In genomic region chr2:27077231-27077630, GRCh38 we compare ENCODE assay signal across 2 cellular contexts.
TF ChIP-seq lines count a peak whose summit lies in the region.

No MANE protein-coding gene starts in this region.

TF ChIP-seq in SK-N-SH, 30 proteins besides CTCF, POLR2A, EP300 and RAD21:
- no peak for TF ChIP-seq NRF1 (IDR thresholded peaks at IDR 0.05; ENCODE audit: low read depth, low read length)
- TF ChIP-seq MAX (IDR thresholded peaks at IDR 0.05; ENCODE audit: low read depth) = no peak
- no peak for TF ChIP-seq FOXM1 (IDR thresholded peaks at IDR 0.05; ENCODE audit: low read depth)
- TF ChIP-seq GATA2 (CRISPR knock-in tag; IDR thresholded peaks at IDR 0.05) = no peak
- no peak for TF ChIP-seq SIN3A (IDR thresholded peaks at IDR 0.05; ENCODE audit: borderline replicate concordance, low read depth, low read length)
- TF ChIP-seq PBX3 (IDR thresholded peaks at IDR 0.05) = no peak
- no peak for TF ChIP-seq SMC3 (IDR thresholded peaks at IDR 0.05; ENCODE audit: low read depth, low read length)
- TF ChIP-seq TAF1 (IDR thresholded peaks at IDR 0.05; ENCODE audit: borderline replicate concordance, low read depth, low read length) = no peak
- no peak for TF ChIP-seq GABPA (IDR thresholded peaks at IDR 0.05; ENCODE audit: low read depth)
- no peak for TF ChIP-seq TEAD4 (IDR thresholded peaks at IDR 0.05; ENCODE audit: borderline replicate concordance, insufficient read depth)

TF ChIP-seq in SK-N-SH treated with all-trans-retinoic acid at 6 μM for 48 hours, 23 proteins besides CTCF, POLR2A, EP300 and RAD21:
- no peak for TF ChIP-seq PATZ1 (CRISPR knock-in tag; IDR thresholded peaks at IDR 0.05; ENCODE audit: borderline replicate concordance)
- no peak for TF ChIP-seq TSHZ2 (CRISPR knock-in tag; IDR thresholded peaks at IDR 0.05)
- no peak for TF ChIP-seq ARNTL (CRISPR knock-in tag; IDR thresholded peaks at IDR 0.05; ENCODE audit: borderline replicate concordance, low read depth)
- TF ChIP-seq RARB (CRISPR knock-in tag; IDR thresholded peaks at IDR 0.05) = no peak
- TF ChIP-seq ZNF8 (CRISPR knock-in tag; IDR thresholded peaks at IDR 0.05) = no peak
- no peak for TF ChIP-seq GLIS3 (CRISPR knock-in tag; IDR thresholded peaks at IDR 0.05)
- TF ChIP-seq CSDC2 (CRISPR knock-in tag; IDR thresholded peaks at IDR 0.05) = no peak
- no peak for TF ChIP-seq ZFP30 (CRISPR knock-in tag; IDR thresholded peaks at IDR 0.05)
- TF ChIP-seq ZNF565 (CRISPR knock-in tag; conservative IDR thresholded peaks at IDR 0.05; ENCODE audit: low read depth) = no peak
- no peak for TF ChIP-seq ZNF70 (CRISPR knock-in tag; IDR thresholded peaks at IDR 0.05)
- TF ChIP-seq CREB5 (CRISPR knock-in tag; IDR thresholded peaks at IDR 0.05; ENCODE audit: low read depth) = no peak
- TF ChIP-seq SNAI2 (CRISPR knock-in tag; IDR thresholded peaks at IDR 0.05) = no peak
- TF ChIP-seq PPARA (CRISPR knock-in tag; IDR thresholded peaks at IDR 0.05; ENCODE audit: borderline replicate concordance) = no peak
- no peak for TF ChIP-seq TOX (CRISPR knock-in tag; IDR thresholded peaks at IDR 0.05; ENCODE audit: borderline replicate concordance)
- TF ChIP-seq POU6F1 (CRISPR knock-in tag; IDR thresholded peaks at IDR 0.05; ENCODE audit: borderline replicate concordance, low read depth) = no peak
- TF ChIP-seq ZC3H10 (CRISPR knock-in tag; IDR thresholded peaks at IDR 0.05) = no peak
- no peak for TF ChIP-seq CSRNP3 (CRISPR knock-in tag; IDR thresholded peaks at IDR 0.05)
- TF ChIP-seq ZFP3 (CRISPR knock-in tag; IDR thresholded peaks at IDR 0.05) = no peak
